8 cellular contexts compared by ENCODE assay signal in genomic region chr20:63873477-63873971, GRCh38. TPM values are rescaled to one million over a fixed set of nuclear protein-coding genes. Genes with fewer than 3 reads are reported as not detected.
A peak's percentile ranks its signal among the peaks of the same experiment; 100 is the strongest.
DNase-seq lines count a peak whose midpoint lies in the region; ATAC-seq and TF ChIP-seq lines count a peak whose summit lies in the region.

No MANE protein-coding gene starts in this region.

- H3K4me3 ChIP-seq in adrenal gland (no peak overlapping the region), aorta (ENCODE audit: low read length in 2 of 2) (no peak overlapping the region)

- TF ChIP-seq POLR2A in adrenal gland (IDR thresholded peaks at IDR 0.05), result peak in 1 of 2 donors; percentile 37

- intact Hi-C loops in adrenal gland (cut with DNase I), result no loop called here
- intact Hi-C loops in aorta (cut with DNase I), result no loop called here

- peaks cover 6% of the 10 kb centered on the region for H3K4me1 Mint-ChIP-seq in stimulated activated memory B cell treated with anti-CD40 and anti-IgM and Interleukin-4, amounts not matched to agents 10 μg/mL and 1 μg/mL and 100 μg/mL, for 72 hours

- peak; percentile 77 for ATAC-seq in left lobe of liver
- ATAC-seq in aorta (ENCODE audit: low FRiP score), result peak; percentile 74
- ATAC-seq in HG03095 (IDR thresholded peaks at IDR 0.05; ENCODE audit: unreplicated experiment), result no peak
- no peak for ATAC-seq in stimulated activated memory B cell treated with anti-CD40 and anti-IgM and Interleukin-4, amounts not matched to agents 10 μg/mL and 1 μg/mL and 100 μg/mL, for 72 hours

- H3K4me1 ChIP-seq in adrenal gland (replicated peaks in 1 of 2) (peaks cover 0 to 10% of the 10 kb centered on the region in 2 donors), aorta (ENCODE audit: control insufficient read depth in 1 of 2, insufficient read depth in 2 of 2, low read length in 2 of 2) (no peaks in the 10 kb centered on the region)

- TF ChIP-seq CTCF in adrenal gland (IDR thresholded peaks at IDR 0.05), result no peak

- H3K36me3 Mint-ChIP-seq in stimulated activated memory B cell treated with anti-CD40 and anti-IgM and Interleukin-4, amounts not matched to agents 10 μg/mL and 1 μg/mL and 100 μg/mL, for 72 hours, result peaks cover 36% of the 10 kb centered on the region

- H3K27ac Mint-ChIP-seq in stimulated activated memory B cell treated with anti-CD40 and anti-IgM and Interleukin-4, amounts not matched to agents 10 μg/mL and 1 μg/mL and 100 μg/mL, for 72 hours, result no peak overlapping the region

- H3K9me3 ChIP-seq in adrenal gland (replicated peaks in 1 of 3), result no peaks in the 10 kb centered on the region
- no peaks in the 10 kb centered on the region for H3K9me3 ChIP-seq in aorta (ENCODE audit: control insufficient read depth, low read length)

- no peaks in the 10 kb centered on the region for H3K27me3 Mint-ChIP-seq in stimulated activated memory B cell treated with anti-CD40 and anti-IgM and Interleukin-4, amounts not matched to agents 10 μg/mL and 1 μg/mL and 100 μg/mL, for 72 hours

- no peaks in the 10 kb centered on the region for H3K9me3 Mint-ChIP-seq in stimulated activated memory B cell treated with anti-CD40 and anti-IgM and Interleukin-4, amounts not matched to agents 10 μg/mL and 1 μg/mL and 100 μg/mL, for 72 hours

- no peak overlapping the region for H3K4me3 Mint-ChIP-seq in stimulated activated memory B cell treated with anti-CD40 and anti-IgM and Interleukin-4, amounts not matched to agents 10 μg/mL and 1 μg/mL and 100 μg/mL, for 72 hours

- H3K27ac ChIP-seq in adrenal gland, result peak overlapping the region; percentile 45 to 92 (median 66)
- H3K27ac ChIP-seq in aorta (ENCODE audit: low read depth in 1 of 2, low read length in 2 of 2), result no peak overlapping the region

- no peaks in the 10 kb centered on the region for H3K27me3 ChIP-seq in adrenal gland
- no peaks in the 10 kb centered on the region for H3K27me3 ChIP-seq in aorta (ENCODE audit: control insufficient read depth in 1 of 2, insufficient read depth in 2 of 2, low read length in 1 of 2)

- H3K36me3 ChIP-seq in adrenal gland (replicated peaks in 1 of 2) (peaks cover 0 to 98% of the 10 kb centered on the region in 2 donors), aorta (ENCODE audit: control insufficient read depth in 1 of 2, insufficient read depth in 2 of 2, low read length in 1 of 2) (peaks cover 0 to 16% of the 10 kb centered on the region in 2 donors)

- WGBS in adrenal gland, 4 donors, result 66 to 73% (median 69%) methylated on average over 10 to 14 of the region's 14 CpGs
- WGBS in aorta, 2 donors, result 82 to 83% methylated on average over 14 of the region's 14 CpGs

- peak; percentile 77 for DNase-seq in activated effector memory CD4-positive, alpha-beta T cell treated with anti-CD3 and anti-CD28 coated beads, Interleukin-2, amount 50 U/mL, for 16 hours
- DNase-seq in activated effector memory CD4-positive, alpha-beta T cell treated with Interleukin-2 at 50 U/mL for 16 hours, result no peak
- DNase-seq in adrenal gland, result peak in 6 of 7 donors; percentile 44 to 82 (median 66)
- no peak for DNase-seq in left lobe of liver (ENCODE audit: low spot score)
- peak in 1 of 2 donors; percentile 79 for DNase-seq in aorta
- no peak for DNase-seq in amniotic stem cell (lab: John Stamatoyannopoulos, UW)

RNA-seq across cellular contexts. Expression of gene TPD52L2, which starts 8.5 kb away (rescaled TPM):
- total RNA-seq in adrenal gland (100 to 1,000 TPM in 6 of 8 donors, 10 to 100 TPM in 2; 88.1 to 125 (median 113) TPM), left lobe of liver (17.3 TPM), aorta (100 to 1,000 TPM in 1 of 2 donors, 10 to 100 TPM in 1; 91.2 to 110 TPM)
- polyA plus RNA-seq in adrenal gland (100 to 1,000 TPM in 2 of 3 donors, 10 to 100 TPM in 1; 92.2 to 114 (median 110) TPM), aorta (100 to 1,000 TPM in 1 of 2 donors, 10 to 100 TPM in 1; 89.8 to 112 TPM)

RNA-seq across cellular contexts. Expression of gene ABHD16B, which starts 12.2 kb away (rescaled TPM):
- total RNA-seq in adrenal gland (not detected), left lobe of liver (not detected), aorta (not detected)
- polyA plus RNA-seq in adrenal gland (1 to 10 TPM in 1 of 3 donors, under 1 TPM in 1, not detected in 1; 0.54 to 1.2 TPM), aorta (under 1 TPM in 1 of 2 donors, not detected in 1; 0.38 TPM)

RNA-seq across cellular contexts. Expression of gene DNAJC5, which starts 21.4 kb away (rescaled TPM):
- total RNA-seq in adrenal gland (10 to 100 TPM; 53.8 to 78.0 (median 64.8) TPM), left lobe of liver (17.8 TPM), aorta (10 to 100 TPM; 34.6 to 38.1 TPM)
- polyA plus RNA-seq in adrenal gland (10 to 100 TPM; 26.5 to 31.7 (median 29.7) TPM), aorta (10 to 100 TPM; 16.2 to 17.2 TPM)

RNA-seq across cellular contexts. Expression of gene ZBTB46, which starts 42.5 kb away (rescaled TPM):
- total RNA-seq in adrenal gland, result 10 to 100 TPM in 5 of 8 donors, 1 to 10 TPM in 3; 7.7 to 22.4 (median 13.8) TPM
- 10 to 100 TPM in 1 of 3 donors, 1 to 10 TPM in 1, under 1 TPM in 1; 0.77 to 11.3 (median 5.4) TPM for polyA plus RNA-seq in adrenal gland
- 4.7 TPM for total RNA-seq in left lobe of liver
- total RNA-seq in aorta, result 10 to 100 TPM; 17.4 to 22.7 TPM
- 1 to 10 TPM in 1 of 2 donors, under 1 TPM in 1; 0.50 to 2.1 TPM for polyA plus RNA-seq in aorta

Comparison
In these comparisons a context has a peak if more than half of its experiments do, and no peak if none do; other contexts are left out.
1. DNase-seq: peak in activated effector memory CD4-positive, alpha-beta T cell treated with anti-CD3 and anti-CD28 coated beads, Interleukin-2, amount 50 U/mL, for 16 hours (single experiment) and adrenal gland (6 of 7); none in activated effector memory CD4-positive, alpha-beta T cell treated with Interleukin-2 at 50 U/mL for 16 hours (single experiment), left lobe of liver (single experiment) and amniotic stem cell (single experiment).
2. H3K27ac ChIP-seq: peak in adrenal gland (5 of 5); none in aorta (0 of 2).
3. ATAC-seq: peak in left lobe of liver (single experiment) and aorta (single experiment); none in HG03095 (single experiment) and stimulated activated memory B cell treated with anti-CD40 and anti-IgM and Interleukin-4, amounts not matched to agents 10 μg/mL and 1 μg/mL and 100 μg/mL, for 72 hours (single experiment).